8 cellular contexts compared by ENCODE assay signal in the genomic region with DNA sequence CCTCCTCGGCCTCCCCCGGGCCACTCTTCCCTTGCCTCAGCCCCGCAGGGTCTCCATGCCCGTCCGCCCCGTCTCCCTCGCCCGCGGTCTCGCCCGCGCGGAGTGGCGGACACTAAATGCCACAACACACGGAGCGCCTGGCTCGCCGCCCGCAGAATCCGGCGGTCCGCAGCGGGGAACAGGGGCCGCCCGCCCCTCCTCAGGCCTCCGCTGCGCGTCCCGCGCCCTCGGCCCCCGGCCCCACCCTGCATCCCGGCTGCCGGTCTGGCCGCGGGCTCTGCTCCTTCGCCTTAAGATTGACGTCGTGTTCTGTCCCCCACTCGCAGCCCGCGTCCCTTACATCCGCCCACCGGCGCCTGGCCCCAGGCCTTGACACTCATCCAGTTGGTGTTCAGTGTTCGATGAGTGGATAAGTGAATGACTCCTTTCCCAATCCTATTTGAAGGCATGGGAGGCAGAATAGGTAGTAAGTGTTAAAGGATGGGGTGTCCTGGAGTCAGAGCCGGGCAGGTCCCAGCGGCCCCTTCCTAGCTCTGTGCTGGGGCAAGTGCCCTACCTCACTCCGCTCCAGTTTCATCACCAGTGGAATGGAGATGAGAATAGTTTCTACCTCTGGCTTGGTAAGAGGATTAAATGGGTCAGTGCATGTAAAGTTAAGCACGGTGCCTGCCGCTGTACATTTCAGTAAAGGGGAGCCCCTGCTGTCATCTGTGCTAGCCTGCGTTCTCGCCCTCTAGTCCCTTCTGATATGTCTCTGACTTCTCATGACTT. TPM values are rescaled to one million over a fixed set of nuclear protein-coding genes. Genes with fewer than 3 reads are reported as not detected.
DNase-seq lines count a peak whose midpoint lies in the region; ATAC-seq, FAIRE-seq and TF ChIP-seq lines count a peak whose summit lies in the region.

No MANE protein-coding gene starts in this region.

- H3K4me3 ChIP-seq in H1 (ENCODE audit: extremely low read depth in 1 of 4, insufficient read depth in 2 of 4, low read depth in 3 of 4, low read length in 4 of 4) = peak overlapping the region; percentile 68 to 94 (median 86)

- no peak overlapping the region for H3K56ac ChIP-seq in H1 (replicated peaks; ENCODE audit: insufficient read length, low read depth, low read length)

- 5% methylated on average over 51 of the region's 53 CpGs; no CpG with 5 or more reads in 1 of the 2 experiments for WGBS in H1 (ENCODE audit: extremely low coverage in 1 of 2, insufficient coverage in 1 of 2, insufficient read length in 1 of 2, insufficient replicate concordance in 2 of 2, low coverage in 1 of 2, low lambda C conversion rate in 2 of 2, missing lambda C conversion rate in 1 of 2), 2 experiments

- no peak for TF ChIP-seq EP300 in H1 (IDR thresholded peaks at IDR 0.05; ENCODE audit: borderline replicate concordance in 1 of 2, low read depth in 2 of 2, low read length in 2 of 2)

- peaks cover 12% of the 10 kb centered on the region for H3K4me1 Mint-ChIP-seq in mesothelial cell of epicardium
- H3K4me1 Mint-ChIP-seq in stimulated activated naive CD8-positive, alpha-beta T cell treated with anti-CD3 and anti-CD28 coated beads, Interleukin-15, amount 100 ng/mL, for 72 hours = peaks cover 42% of the 10 kb centered on the region

- H3K23me2 ChIP-seq in H1 (ENCODE audit: low read depth, low read length) = peaks cover 9% of the 10 kb centered on the region

- peak overlapping the region; percentile 76 for H3K18ac ChIP-seq in H1 (ENCODE audit: extremely low read depth, low read length)

- no peak overlapping the region for H2AK5ac ChIP-seq in H1 (ENCODE audit: low read depth, low read length)

- no peak overlapping the region for H4K91ac ChIP-seq in H1 (replicated peaks; ENCODE audit: insufficient read length, low read length)

- peak overlapping the region; percentile 95 for H3K27ac Mint-ChIP-seq in mesothelial cell of epicardium
- H3K27ac Mint-ChIP-seq in stimulated activated naive CD8-positive, alpha-beta T cell treated with anti-CD3 and anti-CD28 coated beads, Interleukin-15, amount 100 ng/mL, for 72 hours = peak overlapping the region; percentile 76 to 77

- H4K8ac ChIP-seq in H1 (ENCODE audit: extremely low read depth, insufficient read depth, low read length) = peak overlapping the region; percentile 68; the same call in 1 of the 2 replicates

- H2AFZ ChIP-seq in H1 (ENCODE audit: low read length) = 0 out of 2 replicates have a peak overlapping the region, but pooled peaks have one; percentile 13

- peaks cover 0 to 24% of the 10 kb centered on the region in 2 experiments; a peak in 3 of 4 replicates for H3K79me2 ChIP-seq in H1 (ENCODE audit: control insufficient read depth in 1 of 2, insufficient read depth in 2 of 2, low read length in 2 of 2)

- peaks cover 2 to 10% (median 4%) of the 10 kb centered on the region in 4 experiments; a peak in 4 of 7 replicates for H3K4me1 ChIP-seq in H1 (replicated peaks in 1 of 4; ENCODE audit: control insufficient read depth in 3 of 4, insufficient read depth in 4 of 4, low read length in 3 of 4)

- ATAC-seq in GM19452 (IDR thresholded peaks at IDR 0.05; ENCODE audit: unreplicated experiment) (peak; percentile 39), HG03571 (IDR thresholded peaks at IDR 0.05; ENCODE audit: unreplicated experiment) (peak; percentile 22)
- peak; percentile 42 for ATAC-seq in stimulated activated naive CD8-positive, alpha-beta T cell treated with anti-CD3 and anti-CD28 coated beads, Interleukin-15, amount 100 ng/mL, for 72 hours

- no peaks in the 10 kb centered on the region for H3K36me3 Mint-ChIP-seq in mesothelial cell of epicardium

- H3K27me3 ChIP-seq in H1 (replicated peaks in 1 of 4; ENCODE audit: control insufficient read depth in 3 of 4, extremely low read depth in 1 of 4, insufficient read depth in 3 of 4, low read length in 3 of 4) = no peaks in the 10 kb centered on the region

- H3K4me3 Mint-ChIP-seq in mesothelial cell of epicardium = no peak overlapping the region
- no peak overlapping the region for H3K4me3 Mint-ChIP-seq in stimulated activated naive CD8-positive, alpha-beta T cell treated with anti-CD3 and anti-CD28 coated beads, Interleukin-15, amount 100 ng/mL, for 72 hours

- peak overlapping the region; percentile 42 to 79 (median 62); a peak in 6 of 7 replicates for H3K9ac ChIP-seq in H1 (replicated peaks in 1 of 4; ENCODE audit: extremely low read depth in 1 of 4, low read depth in 3 of 4, low read length in 3 of 4)

- H3K9me3 ChIP-seq in H1 (ENCODE audit: insufficient read depth in 2 of 2, low read depth in 1 of 2, low read length in 1 of 2) = no peaks in the 10 kb centered on the region

- DNase-seq in CMK (ENCODE audit: low read depth) (peak; percentile 8), H1 (ENCODE audit: low read depth in 1 of 2, low spot score in 2 of 2) (no peak), mesothelial cell of epicardium (ENCODE audit: low spot score in 2 of 2, unreplicated experiment in 2 of 2) (peak; percentile 40 to 72), NCI-H187 (lab: John Stamatoyannopoulos, UW) (no peak)
- DNase-seq in stimulated activated naive CD8-positive, alpha-beta T cell treated with anti-CD3 and anti-CD28 coated beads, Interleukin-15, amount 100 ng/mL, for 72 hours = peak; percentile 40 to 44

- H3K79me1 ChIP-seq in H1 (ENCODE audit: low read depth, low read length) = peaks cover 10% of the 10 kb centered on the region

- H2BK20ac ChIP-seq in H1 (ENCODE audit: low read length) = no peak overlapping the region

- no peak overlapping the region for H3K23ac ChIP-seq in H1 (ENCODE audit: insufficient read length)

- TF ChIP-seq CTCF in VCaP (conservative IDR thresholded peaks at IDR 0.05) (no peak), H1 (IDR thresholded peaks at IDR 0.05; ENCODE audit: control extremely low read depth in 1 of 3, insufficient read depth in 1 of 3, low read depth in 1 of 3, low read length in 3 of 3) (no peak), mesothelial cell of epicardium (IDR thresholded peaks at IDR 0.05; ENCODE audit: unreplicated experiment) (no peak)

- H2BK15ac ChIP-seq in H1 (ENCODE audit: low read length) = no peak overlapping the region

- no peak overlapping the region for H2BK12ac ChIP-seq in H1 (ENCODE audit: low read depth, low read length)

- H4K5ac ChIP-seq in H1 (ENCODE audit: insufficient read length, low read depth, low read length) = no peak overlapping the region

- H3K36me3 ChIP-seq in H1 (ENCODE audit: control insufficient read depth in 2 of 4, insufficient read depth in 4 of 4, low read length in 3 of 4) = peaks cover 0 to 4% (median 0%) of the 10 kb centered on the region in 4 experiments; a peak in 2 of 8 replicates

- TF ChIP-seq POLR2A in H1 (IDR thresholded peaks at IDR 0.05; ENCODE audit: control extremely low read depth in 1 of 2, low read depth in 2 of 2, low read length in 2 of 2) = no peak

- H3K4me2 ChIP-seq in H1 (ENCODE audit: insufficient read depth in 1 of 2, low read depth in 2 of 2, low read length in 2 of 2) = peak overlapping the region; percentile 82 to 96

- no peak overlapping the region for H3K14ac ChIP-seq in H1 (ENCODE audit: insufficient read length)

- H2BK120ac ChIP-seq in H1 (replicated peaks; ENCODE audit: low read depth, low read length) = no peak overlapping the region

- H3K27me3 Mint-ChIP-seq in mesothelial cell of epicardium (ENCODE audit: low read depth) = no peaks in the 10 kb centered on the region
- no peaks in the 10 kb centered on the region for H3K27me3 Mint-ChIP-seq in stimulated activated naive CD8-positive, alpha-beta T cell treated with anti-CD3 and anti-CD28 coated beads, Interleukin-15, amount 100 ng/mL, for 72 hours

- H3K9me3 Mint-ChIP-seq in mesothelial cell of epicardium = no peaks in the 10 kb centered on the region
- no peaks in the 10 kb centered on the region for H3K9me3 Mint-ChIP-seq in stimulated activated naive CD8-positive, alpha-beta T cell treated with anti-CD3 and anti-CD28 coated beads, Interleukin-15, amount 100 ng/mL, for 72 hours

- no peak overlapping the region for H3K4ac ChIP-seq in H1 (replicated peaks; ENCODE audit: insufficient read length, low read depth, low read length)

- H2BK5ac ChIP-seq in H1 (ENCODE audit: low read depth, low read length) = no peak overlapping the region

- POLR2A ChIA-PET in H1 (lab: Charles Lee; ENCODE audit: partially characterized antibody) = interaction anchor here (0.5 to 2.0 kb wide), 4 partner anchors 12 to 410 kb away, joined by 3 to 8 read pairs (median 3); no protein-coding TSS in a partner anchor

- CTCF ChIA-PET in H1 (lab: Charles Lee; ENCODE audit: partially characterized antibody) = no interaction called here

- H3K27ac ChIP-seq in VCaP (peak overlapping the region; percentile 87), H1 (ENCODE audit: low read depth, low read length) (no peak overlapping the region)

- TF ChIP-seq RAD21 in H1 (IDR thresholded peaks at IDR 0.05 in 1 of 2, conservative IDR thresholded peaks at IDR 0.05 in 1 of 2; ENCODE audit: low read depth in 2 of 2, low read length in 2 of 2) = no peak

- no peaks in the 10 kb centered on the region for H4K20me1 ChIP-seq in H1 (replicated peaks in 1 of 2; ENCODE audit: control insufficient read depth in 1 of 2, insufficient read depth in 2 of 2, low read length in 2 of 2)

- FAIRE-seq in H1 (lab: Jason Lieb, UNC) = no peak

RNA-seq across cellular contexts. Expression of gene TECPR2, which starts 0.6 kb away (rescaled TPM):
- 19.4 and 23.2 TPM in 2 replicates for total RNA-seq in H1 (2021; fragmentation: NEBNext Ultra II Directional; extraction: Animal tissue kit (Norgen Biotek cat#: 25700))
- 6.8 and 9.2 TPM in 2 replicates for polyA plus RNA-seq in H1 (2011; rRNA removed)
- polyA plus RNA-seq in H1 (2011; cell fraction: cytosol; rRNA removed) = 11.0 TPM
- 11.4 TPM for polyA plus RNA-seq in H1 (2011; cell fraction: nucleus; rRNA removed)
- 7.6 to 8.8 TPM (median 8.3 TPM) in 4 replicates for polyA plus RNA-seq in H1 (2012, experiment 1 of 2)
- 4.4 TPM for polyA plus RNA-seq in H1 (2012, experiment 2 of 2)
- 8.5 TPM for polyA plus RNA-seq in H1 (2013, experiment 1 of 2)
- 6.4 TPM for polyA plus RNA-seq in H1 (2013, experiment 2 of 2)
- 17.1 and 21.0 TPM in 2 replicates for polyA minus RNA-seq in H1 (2011; rRNA and poly(A)+ RNA removed)
- polyA minus RNA-seq in H1 (2011; cell fraction: cytosol; rRNA and poly(A)+ RNA removed) = 10.2 TPM
- 14.1 TPM for polyA minus RNA-seq in H1 (2011; cell fraction: nucleus; rRNA and poly(A)+ RNA removed)
- total RNA-seq in mesothelial cell of epicardium = 29.8 to 35.0 TPM (median 30.0 TPM) in 3 replicates

RNA-seq across cellular contexts. Expression of gene CINP, which starts 0.7 kb away (rescaled TPM):
- total RNA-seq in H1 (2021; fragmentation: NEBNext Ultra II Directional; extraction: Animal tissue kit (Norgen Biotek cat#: 25700)) = 47.8 and 53.2 TPM in 2 replicates
- 51.6 and 59.9 TPM in 2 replicates for polyA plus RNA-seq in H1 (2011; rRNA removed)
- 51.3 TPM for polyA plus RNA-seq in H1 (2011; cell fraction: cytosol; rRNA removed)
- polyA plus RNA-seq in H1 (2011; cell fraction: nucleus; rRNA removed) = 31.1 TPM
- 34.7 to 41.9 TPM (median 36.2 TPM) in 4 replicates for polyA plus RNA-seq in H1 (2012, experiment 1 of 2)
- polyA plus RNA-seq in H1 (2012, experiment 2 of 2) = 40.1 TPM
- 34.2 TPM for polyA plus RNA-seq in H1 (2013, experiment 1 of 2)
- polyA plus RNA-seq in H1 (2013, experiment 2 of 2) = 35.7 TPM
- polyA minus RNA-seq in H1 (2011; rRNA and poly(A)+ RNA removed) = 21.3 and 34.7 TPM in 2 replicates
- polyA minus RNA-seq in H1 (2011; cell fraction: cytosol; rRNA and poly(A)+ RNA removed) = 15.2 TPM
- polyA minus RNA-seq in H1 (2011; cell fraction: nucleus; rRNA and poly(A)+ RNA removed) = 16.9 TPM
- 24.3 to 28.5 TPM (median 26.8 TPM) in 3 replicates for total RNA-seq in mesothelial cell of epicardium

RNA-seq across cellular contexts. Expression of gene ZNF839, which starts 43.8 kb away (rescaled TPM):
- total RNA-seq in H1 (2021; fragmentation: NEBNext Ultra II Directional; extraction: Animal tissue kit (Norgen Biotek cat#: 25700)) = 8.3 and 9.4 TPM in 2 replicates
- polyA plus RNA-seq in H1 (2011; rRNA removed) = 8.1 and 10.0 TPM in 2 replicates
- 12.1 TPM for polyA plus RNA-seq in H1 (2011; cell fraction: cytosol; rRNA removed)
- polyA plus RNA-seq in H1 (2011; cell fraction: nucleus; rRNA removed) = 16.8 TPM
- 7.1 to 9.9 TPM (median 8.8 TPM) in 4 replicates for polyA plus RNA-seq in H1 (2012, experiment 1 of 2)
- polyA plus RNA-seq in H1 (2012, experiment 2 of 2) = 3.8 TPM
- 7.7 TPM for polyA plus RNA-seq in H1 (2013, experiment 1 of 2)
- polyA plus RNA-seq in H1 (2013, experiment 2 of 2) = 6.8 TPM
- polyA minus RNA-seq in H1 (2011; rRNA and poly(A)+ RNA removed) = 6.6 and 7.8 TPM in 2 replicates
- polyA minus RNA-seq in H1 (2011; cell fraction: cytosol; rRNA and poly(A)+ RNA removed) = 6.6 TPM
- polyA minus RNA-seq in H1 (2011; cell fraction: nucleus; rRNA and poly(A)+ RNA removed) = 15.0 TPM
- total RNA-seq in mesothelial cell of epicardium = 17.0 to 20.1 TPM (median 19.2 TPM) in 3 replicates

RNA-seq across cellular contexts. Expression of gene MOK, which starts 58.4 kb away (rescaled TPM):
- 1.7 and 2.5 TPM in 2 replicates for total RNA-seq in H1 (2021; fragmentation: NEBNext Ultra II Directional; extraction: Animal tissue kit (Norgen Biotek cat#: 25700))
- polyA plus RNA-seq in H1 (2011; rRNA removed) = 2.1 and 2.8 TPM in 2 replicates
- 2.8 TPM for polyA plus RNA-seq in H1 (2011; cell fraction: cytosol; rRNA removed)
- 5.2 TPM for polyA plus RNA-seq in H1 (2011; cell fraction: nucleus; rRNA removed)
- polyA plus RNA-seq in H1 (2012, experiment 1 of 2) = 2.3 to 2.7 TPM (median 2.5 TPM) in 4 replicates
- 1.3 TPM for polyA plus RNA-seq in H1 (2012, experiment 2 of 2)
- polyA plus RNA-seq in H1 (2013, experiment 1 of 2) = 1.6 TPM
- 2.1 TPM for polyA plus RNA-seq in H1 (2013, experiment 2 of 2)
- polyA minus RNA-seq in H1 (2011; rRNA and poly(A)+ RNA removed) = 1.7 and 3.7 TPM in 2 replicates
- 1.8 TPM for polyA minus RNA-seq in H1 (2011; cell fraction: cytosol; rRNA and poly(A)+ RNA removed)
- 6.1 TPM for polyA minus RNA-seq in H1 (2011; cell fraction: nucleus; rRNA and poly(A)+ RNA removed)
- total RNA-seq in mesothelial cell of epicardium = 33.7 to 37.2 TPM (median 34.9 TPM) in 3 replicates

Comparison
In these comparisons a context has a peak if more than half of its experiments do, and no peak if none do; other contexts are left out.
1. DNase-seq: peak in CMK (single experiment), mesothelial cell of epicardium (2 of 2) and stimulated activated naive CD8-positive, alpha-beta T cell treated with anti-CD3 and anti-CD28 coated beads, Interleukin-15, amount 100 ng/mL, for 72 hours (2 of 2); none in H1 (0 of 2) and NCI-H187 (0 of 2).
2. Peak in every context shown above with its lines, with median percentiles within 50 percentile points of each other: ATAC-seq.